2 cellular contexts compared by ENCODE assay signal in the genomic region with DNA sequence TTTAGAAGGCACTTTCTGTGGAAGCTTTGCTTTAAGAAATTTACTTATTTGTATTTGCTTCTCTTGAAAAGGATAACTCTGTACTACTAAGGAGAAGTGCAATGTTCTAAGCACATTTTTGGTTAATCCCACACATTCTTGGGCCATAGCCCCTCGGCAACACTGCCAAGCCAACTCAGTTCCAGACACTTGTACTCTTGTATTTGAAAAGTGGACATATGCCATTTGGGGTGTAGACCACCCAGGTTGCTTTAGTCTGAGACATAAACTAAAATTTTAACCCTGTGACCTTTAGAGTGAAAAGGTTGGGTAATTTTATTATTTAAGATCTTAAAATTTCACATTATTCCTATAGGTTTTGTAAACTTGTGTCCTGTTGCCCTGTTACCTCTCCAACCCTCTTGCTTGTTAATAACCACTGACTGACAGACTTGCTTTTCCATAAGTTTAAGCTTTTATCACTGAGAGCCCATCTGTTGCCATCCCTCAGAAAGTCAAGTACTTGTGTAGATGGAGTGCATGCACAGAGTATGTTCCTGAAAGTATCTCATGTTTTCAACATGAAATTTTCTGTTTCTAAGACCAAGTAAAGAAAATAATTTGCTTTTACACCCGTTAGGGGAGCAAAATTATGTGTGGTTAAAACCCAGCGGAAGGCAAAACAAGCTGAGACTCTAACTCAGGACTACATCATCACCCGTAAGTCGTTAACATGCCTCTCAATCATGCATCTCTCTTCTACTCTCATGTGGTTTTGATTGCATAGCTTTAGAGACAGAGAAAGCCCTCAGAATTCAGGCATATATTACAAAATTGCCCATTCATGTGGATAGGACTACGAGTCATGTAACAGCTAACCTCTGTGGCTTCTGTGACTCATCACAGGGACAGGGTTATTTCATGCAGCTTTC.
A peak's percentile ranks its signal among the peaks of the same experiment; 100 is the strongest.
TF ChIP-seq lines count a peak whose summit lies in the region.

No MANE protein-coding gene starts in this region.

TF ChIP-seq in HEK293, 187 proteins besides CTCF, POLR2A, EP300 and RAD21 (continued from another document and continues in another):
- TF ChIP-seq HIC1 (tag by site-specific recombination; IDR thresholded peaks at IDR 0.05): peak; percentile 73; the same call in 1 of the 2 replicates
- no peak for TF ChIP-seq ZNF211 (tag by site-specific recombination; IDR thresholded peaks at IDR 0.05; ENCODE audit: low read depth)
- no peak for TF ChIP-seq ZFP41 (tag by site-specific recombination; IDR thresholded peaks at IDR 0.05; ENCODE audit: borderline replicate concordance)
- TF ChIP-seq ZNF776 (tag by site-specific recombination; IDR thresholded peaks at IDR 0.05; ENCODE audit: borderline replicate concordance): no peak
- TF ChIP-seq ZNF350 (tag by site-specific recombination; IDR thresholded peaks at IDR 0.05): no peak
- TF ChIP-seq ZNF747 (tag by site-specific recombination; IDR thresholded peaks at IDR 0.05): no peak
- TF ChIP-seq ZNF324 (tag by site-specific recombination; IDR thresholded peaks at IDR 0.05): 0 out of 2 replicates have a peak, but pooled peaks have one; percentile 45
- no peak for TF ChIP-seq KLF7 (tag by site-specific recombination; IDR thresholded peaks at IDR 0.05; ENCODE audit: borderline replicate concordance)
- peak; percentile 24; the same call in 1 of the 2 replicates for TF ChIP-seq ZFP69B (tag by site-specific recombination; IDR thresholded peaks at IDR 0.05)
- TF ChIP-seq, protein P1, sequence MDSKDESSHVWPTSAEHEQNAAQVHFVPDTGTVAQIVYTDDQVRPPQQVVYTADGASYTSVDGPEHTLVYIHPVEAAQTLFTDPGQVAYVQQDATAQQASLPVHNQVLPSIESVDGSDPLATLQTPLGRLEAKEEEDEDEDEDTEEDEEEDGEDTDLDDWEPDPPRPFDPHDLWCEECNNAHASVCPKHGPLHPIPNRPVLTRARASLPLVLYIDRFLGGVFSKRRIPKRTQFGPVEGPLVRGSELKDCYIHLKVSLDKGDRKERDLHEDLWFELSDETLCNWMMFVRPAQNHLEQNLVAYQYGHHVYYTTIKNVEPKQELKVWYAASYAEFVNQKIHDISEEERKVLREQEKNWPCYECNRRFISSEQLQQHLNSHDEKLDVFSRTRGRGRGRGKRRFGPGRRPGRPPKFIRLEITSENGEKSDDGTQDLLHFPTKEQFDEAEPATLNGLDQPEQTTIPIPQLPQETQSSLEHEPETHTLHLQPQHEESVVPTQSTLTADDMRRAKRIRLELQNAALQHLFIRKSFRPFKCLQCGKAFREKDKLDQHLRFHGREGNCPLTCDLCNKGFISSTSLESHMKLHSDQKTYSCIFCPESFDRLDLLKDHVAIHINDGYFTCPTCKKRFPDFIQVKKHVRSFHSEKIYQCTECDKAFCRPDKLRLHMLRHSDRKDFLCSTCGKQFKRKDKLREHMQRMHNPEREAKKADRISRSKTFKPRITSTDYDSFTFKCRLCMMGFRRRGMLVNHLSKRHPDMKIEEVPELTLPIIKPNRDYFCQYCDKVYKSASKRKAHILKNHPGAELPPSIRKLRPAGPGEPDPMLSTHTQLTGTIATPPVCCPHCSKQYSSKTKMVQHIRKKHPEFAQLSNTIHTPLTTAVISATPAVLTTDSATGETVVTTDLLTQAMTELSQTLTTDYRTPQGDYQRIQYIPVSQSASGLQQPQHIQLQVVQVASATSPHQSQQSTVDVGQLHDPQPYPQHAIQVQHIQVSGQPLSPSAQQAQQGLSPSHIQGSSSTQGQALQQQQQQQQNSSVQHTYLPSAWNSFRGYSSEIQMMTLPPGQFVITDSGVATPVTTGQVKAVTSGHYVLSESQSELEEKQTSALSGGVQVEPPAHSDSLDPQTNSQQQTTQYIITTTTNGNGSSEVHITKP (tag by site-specific recombination; IDR thresholded peaks at IDR 0.05): peak; percentile 42; the same call in 1 of the 2 replicates
- no peak for TF ChIP-seq ZNF133 (tag by site-specific recombination; IDR thresholded peaks at IDR 0.05)
- no peak for TF ChIP-seq SETDB1 (IDR thresholded peaks at IDR 0.05; ENCODE audit: insufficient read length, low read length)
- no peak for TF ChIP-seq ZNF555 (tag by site-specific recombination; conservative IDR thresholded peaks at IDR 0.05)
- 0 out of 2 replicates have a peak, but pooled peaks have one; percentile 17 for TF ChIP-seq GFI1B (tag by site-specific recombination; IDR thresholded peaks at IDR 0.05)
- TF ChIP-seq ZBTB17 (tag by site-specific recombination; IDR thresholded peaks at IDR 0.05): peak; percentile 63; the same call in 1 of the 2 replicates
- TF ChIP-seq IKZF3 (tag by site-specific recombination; IDR thresholded peaks at IDR 0.05): no peak
- TF ChIP-seq, protein P2, sequence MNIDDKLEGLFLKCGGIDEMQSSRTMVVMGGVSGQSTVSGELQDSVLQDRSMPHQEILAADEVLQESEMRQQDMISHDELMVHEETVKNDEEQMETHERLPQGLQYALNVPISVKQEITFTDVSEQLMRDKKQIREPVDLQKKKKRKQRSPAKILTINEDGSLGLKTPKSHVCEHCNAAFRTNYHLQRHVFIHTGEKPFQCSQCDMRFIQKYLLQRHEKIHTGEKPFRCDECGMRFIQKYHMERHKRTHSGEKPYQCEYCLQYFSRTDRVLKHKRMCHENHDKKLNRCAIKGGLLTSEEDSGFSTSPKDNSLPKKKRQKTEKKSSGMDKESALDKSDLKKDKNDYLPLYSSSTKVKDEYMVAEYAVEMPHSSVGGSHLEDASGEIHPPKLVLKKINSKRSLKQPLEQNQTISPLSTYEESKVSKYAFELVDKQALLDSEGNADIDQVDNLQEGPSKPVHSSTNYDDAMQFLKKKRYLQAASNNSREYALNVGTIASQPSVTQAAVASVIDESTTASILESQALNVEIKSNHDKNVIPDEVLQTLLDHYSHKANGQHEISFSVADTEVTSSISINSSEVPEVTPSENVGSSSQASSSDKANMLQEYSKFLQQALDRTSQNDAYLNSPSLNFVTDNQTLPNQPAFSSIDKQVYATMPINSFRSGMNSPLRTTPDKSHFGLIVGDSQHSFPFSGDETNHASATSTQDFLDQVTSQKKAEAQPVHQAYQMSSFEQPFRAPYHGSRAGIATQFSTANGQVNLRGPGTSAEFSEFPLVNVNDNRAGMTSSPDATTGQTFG (tag by site-specific recombination; IDR thresholded peaks at IDR 0.05; ENCODE audit: borderline replicate concordance): no peak

TF ChIP-seq in GM12878, 131 proteins besides CTCF, POLR2A, EP300 and RAD21 (continued from another document and continues in another):
- TF ChIP-seq NBN (IDR thresholded peaks at IDR 0.05) (no peak), KLF5 (IDR thresholded peaks at IDR 0.05; ENCODE audit: partially characterized antibody) (no peak), MYB (IDR thresholded peaks at IDR 0.05; ENCODE audit: borderline replicate concordance, low read depth, low read length) (no peak), E2F4 (IDR thresholded peaks at IDR 0.05; ENCODE audit: low read depth, low read length) (no peak), YBX1 (IDR thresholded peaks at IDR 0.05) (no peak), MTA2 (IDR thresholded peaks at IDR 0.05; ENCODE audit: low read depth) (peak; percentile 24; the same call in 1 of the 2 replicates), IRF3 (IDR thresholded peaks at IDR 0.05) (no peak), USF2 (IDR thresholded peaks at IDR 0.05; ENCODE audit: borderline replicate concordance, low read depth, low read length) (no peak), ASH2L (IDR thresholded peaks at IDR 0.05; ENCODE audit: borderline replicate concordance, low read depth) (no peak), HCFC1 (IDR thresholded peaks at IDR 0.05; ENCODE audit: low read length) (no peak), CBX3 (IDR thresholded peaks at IDR 0.05; ENCODE audit: borderline replicate concordance, low read depth) (no peak), SUPT20H (IDR thresholded peaks at IDR 0.05; ENCODE audit: borderline replicate concordance, control insufficient read depth, low read depth, low read length) (no peak), IRF4 (IDR thresholded peaks at IDR 0.05; ENCODE audit: low read depth, low read length) (no peak), BRCA1 (IDR thresholded peaks at IDR 0.05; ENCODE audit: low read depth, low read length) (no peak), POLR2AphosphoS2 (IDR thresholded peaks at IDR 0.05; ENCODE audit: low read depth, low read length) (no peak), RBBP5 (conservative IDR thresholded peaks at IDR 0.05) (no peak), SMARCA5 (IDR thresholded peaks at IDR 0.05) (no peak), ZNF24 (IDR thresholded peaks at IDR 0.05) (no peak), LARP7 (IDR thresholded peaks at IDR 0.05) (no peak), SMAD5 (IDR thresholded peaks at IDR 0.05; ENCODE audit: low read depth) (no peak), ZBED1 (IDR thresholded peaks at IDR 0.05; ENCODE audit: borderline replicate concordance) (peak; percentile 28; the same call in 1 of the 2 replicates), ZNF687 (IDR thresholded peaks at IDR 0.05) (no peak), IKZF1 (conservative IDR thresholded peaks at IDR 0.05) (no peak), MEF2B (IDR thresholded peaks at IDR 0.05; ENCODE audit: partially characterized antibody, poor library complexity, severe bottlenecking) (no peak), JUNB (IDR thresholded peaks at IDR 0.05) (peak; percentile 83), NRF1 (conservative IDR thresholded peaks at IDR 0.05; ENCODE audit: low read depth, low read length) (no peak)
- TF ChIP-seq, protein P3, sequence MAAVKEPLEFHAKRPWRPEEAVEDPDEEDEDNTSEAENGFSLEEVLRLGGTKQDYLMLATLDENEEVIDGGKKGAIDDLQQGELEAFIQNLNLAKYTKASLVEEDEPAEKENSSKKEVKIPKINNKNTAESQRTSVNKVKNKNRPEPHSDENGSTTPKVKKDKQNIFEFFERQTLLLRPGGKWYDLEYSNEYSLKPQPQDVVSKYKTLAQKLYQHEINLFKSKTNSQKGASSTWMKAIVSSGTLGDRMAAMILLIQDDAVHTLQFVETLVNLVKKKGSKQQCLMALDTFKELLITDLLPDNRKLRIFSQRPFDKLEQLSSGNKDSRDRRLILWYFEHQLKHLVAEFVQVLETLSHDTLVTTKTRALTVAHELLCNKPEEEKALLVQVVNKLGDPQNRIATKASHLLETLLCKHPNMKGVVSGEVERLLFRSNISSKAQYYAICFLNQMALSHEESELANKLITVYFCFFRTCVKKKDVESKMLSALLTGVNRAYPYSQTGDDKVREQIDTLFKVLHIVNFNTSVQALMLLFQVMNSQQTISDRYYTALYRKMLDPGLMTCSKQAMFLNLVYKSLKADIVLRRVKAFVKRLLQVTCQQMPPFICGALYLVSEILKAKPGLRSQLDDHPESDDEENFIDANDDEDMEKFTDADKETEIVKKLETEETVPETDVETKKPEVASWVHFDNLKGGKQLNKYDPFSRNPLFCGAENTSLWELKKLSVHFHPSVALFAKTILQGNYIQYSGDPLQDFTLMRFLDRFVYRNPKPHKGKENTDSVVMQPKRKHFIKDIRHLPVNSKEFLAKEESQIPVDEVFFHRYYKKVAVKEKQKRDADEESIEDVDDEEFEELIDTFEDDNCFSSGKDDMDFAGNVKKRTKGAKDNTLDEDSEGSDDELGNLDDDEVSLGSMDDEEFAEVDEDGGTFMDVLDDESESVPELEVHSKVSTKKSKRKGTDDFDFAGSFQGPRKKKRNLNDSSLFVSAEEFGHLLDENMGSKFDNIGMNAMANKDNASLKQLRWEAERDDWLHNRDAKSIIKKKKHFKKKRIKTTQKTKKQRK (IDR thresholded peaks at IDR 0.05; ENCODE audit: low read depth, low read length): no peak
